In genomic region chr1:109262231-109263010, GRCh38 we compare ENCODE assay signal across 24 cellular contexts. TPM values are rescaled to one million over a fixed set of nuclear protein-coding genes. Genes with fewer than 3 reads are reported as not detected.
DNase-seq lines count a peak whose midpoint lies in the region; ATAC-seq and TF ChIP-seq lines count a peak whose summit lies in the region.
"Had no signal": no experiment of that assay in that cellular context is flagged by ENCODE, and none has a peak within 500 bp of the region (broad histone marks: within the 10 kb centered on the region; RNA-seq: fewer than 3 reads in every experiment).

No MANE protein-coding gene starts in this region.

- no peaks in the 10 kb centered on the region for H3K9me3 ChIP-seq in endodermal cell (ENCODE audit: control insufficient read depth, low read length)
- H3K9me3 ChIP-seq in prostate gland = no peaks in the 10 kb centered on the region
- H3K9me3 ChIP-seq: BE2C, HAP-1, thoracic aorta had no signal

- peaks cover 6% of the 10 kb centered on the region for H3K4me1 Mint-ChIP-seq in activated T-helper 17 cell treated with anti-CD3 and anti-CD28 coated beads, Interleukin-2, amount 50 U/mL, for 72 hours
- peaks cover 5% of the 10 kb centered on the region for H3K4me1 Mint-ChIP-seq in endodermal cell

- no peak overlapping the region for H3K4me3 Mint-ChIP-seq in activated T-helper 17 cell treated with anti-CD3 and anti-CD28 coated beads, Interleukin-2, amount 50 U/mL, for 72 hours
- H3K4me3 Mint-ChIP-seq in endodermal cell = no peak overlapping the region
- H3K4me3 Mint-ChIP-seq: activated CD4-positive, alpha-beta T cell treated with anti-CD3 and anti-CD28 coated beads, Interleukin-2, amount 10 ng/mL, durations not matched to agents 7 days and 5 days; activated naive CD8-positive, alpha-beta T cell treated with anti-CD3 and anti-CD28 coated beads, Interleukin-2, amount 50 U/mL, for 24 hours; activated T-cell treated with anti-CD3 and anti-CD28 coated beads, Interleukin-2, amount 50 U/mL, for 4 hours had no signal

- peak overlapping the region; percentile 87 for H3K27ac Mint-ChIP-seq in activated T-helper 17 cell treated with anti-CD3 and anti-CD28 coated beads, Interleukin-2, amount 50 U/mL, for 72 hours
- no peak overlapping the region for H3K27ac Mint-ChIP-seq in endodermal cell
- H3K27ac Mint-ChIP-seq: activated CD4-positive, alpha-beta T cell treated with anti-CD3 and anti-CD28 coated beads, Interleukin-2, amount 10 ng/mL, durations not matched to agents 7 days and 5 days; activated naive CD8-positive, alpha-beta T cell treated with anti-CD3 and anti-CD28 coated beads, Interleukin-2, amount 50 U/mL, for 24 hours had no signal

- peak overlapping the region; percentile 31 for H3K27ac ChIP-seq in C4-2B
- H3K27ac ChIP-seq in endodermal cell (ENCODE audit: low read depth, low read length) = peak overlapping the region; percentile 32
- H3K27ac ChIP-seq in prostate gland = peak overlapping the region; percentile 51 to 54
- H3K27ac ChIP-seq: thoracic aorta had no signal

- H3K27me3 Mint-ChIP-seq in activated T-helper 17 cell treated with anti-CD3 and anti-CD28 coated beads, Interleukin-2, amount 50 U/mL, for 72 hours = no peaks in the 10 kb centered on the region
- no peaks in the 10 kb centered on the region for H3K27me3 Mint-ChIP-seq in endodermal cell (ENCODE audit: insufficient read depth)
- H3K27me3 Mint-ChIP-seq: activated CD4-positive, alpha-beta T cell treated with anti-CD3 and anti-CD28 coated beads, Interleukin-2, amount 10 ng/mL, durations not matched to agents 7 days and 5 days had no signal

- 93 to 94% methylated on average over 19 to 22 of the region's 22 CpGs for WGBS in endodermal cell (ENCODE audit: insufficient coverage in 1 of 2, insufficient read length in 1 of 2), 2 experiments
- WGBS in prostate gland = 61% methylated on average over 22 of the region's 22 CpGs

- TF ChIP-seq CTCF in C4-2B (conservative IDR thresholded peaks at IDR 0.05) (no peak), endodermal cell (conservative IDR thresholded peaks at IDR 0.05) (no peak), prostate gland (IDR thresholded peaks at IDR 0.05) (no peak)

- peaks cover 4% of the 10 kb centered on the region for H3K36me3 ChIP-seq in endodermal cell (ENCODE audit: control insufficient read depth, insufficient read depth, low read length)
- H3K36me3 ChIP-seq in prostate gland = no peaks in the 10 kb centered on the region
- H3K36me3 ChIP-seq: thoracic aorta had no signal

- no peaks in the 10 kb centered on the region for H3K36me3 Mint-ChIP-seq in activated T-helper 17 cell treated with anti-CD3 and anti-CD28 coated beads, Interleukin-2, amount 50 U/mL, for 72 hours (ENCODE audit: low read depth)
- peaks cover 4% of the 10 kb centered on the region for H3K36me3 Mint-ChIP-seq in endodermal cell (ENCODE audit: low read depth)

- H3K4me3 ChIP-seq in endodermal cell (ENCODE audit: low read length) = no peak overlapping the region
- no peak overlapping the region for H3K4me3 ChIP-seq in prostate gland
- H3K4me3 ChIP-seq: HAP-1, thoracic aorta had no signal

- H3K27me3 ChIP-seq in endodermal cell (ENCODE audit: control insufficient read depth, insufficient read depth, low read length, poor library complexity, severe bottlenecking) = no peaks in the 10 kb centered on the region
- no peaks in the 10 kb centered on the region for H3K27me3 ChIP-seq in prostate gland (replicated peaks; ENCODE audit: insufficient read depth)
- H3K27me3 ChIP-seq: BE2C had no signal

- ATAC-seq in activated T-helper 17 cell treated with anti-CD3 and anti-CD28 coated beads, Interleukin-2, amount 50 U/mL, for 72 hours (replicated peaks) = no peak
- no peak for ATAC-seq in HG03045 (IDR thresholded peaks at IDR 0.05; ENCODE audit: unreplicated experiment)
- ATAC-seq: activated naive CD8-positive, alpha-beta T cell treated with anti-CD3 and anti-CD28 coated beads, Interleukin-2, amount 50 U/mL, for 24 hours had no signal

- intact Hi-C loops in prostate gland (cut with DNase I) = loop anchor here (5.0 kb wide), 1 partner anchor 140 kb away; no protein-coding TSS in a partner anchor

- no peak for TF ChIP-seq POLR2A in prostate gland (IDR thresholded peaks at IDR 0.05)

- H3K9me3 Mint-ChIP-seq in activated T-helper 17 cell treated with anti-CD3 and anti-CD28 coated beads, Interleukin-2, amount 50 U/mL, for 72 hours = no peaks in the 10 kb centered on the region
- H3K9me3 Mint-ChIP-seq in endodermal cell = no peaks in the 10 kb centered on the region
- H3K9me3 Mint-ChIP-seq: activated CD4-positive, alpha-beta T cell treated with anti-CD3 and anti-CD28 coated beads, Interleukin-2, amount 10 ng/mL, durations not matched to agents 7 days and 5 days; activated naive CD8-positive, alpha-beta T cell treated with anti-CD3 and anti-CD28 coated beads, Interleukin-2, amount 50 U/mL, for 24 hours; activated T-cell treated with anti-CD3 and anti-CD28 coated beads, Interleukin-2, amount 50 U/mL, for 4 hours had no signal

- H3K4me1 ChIP-seq in endodermal cell (ENCODE audit: control insufficient read depth, insufficient read depth, low read length) = peaks cover 2% of the 10 kb centered on the region
- H3K4me1 ChIP-seq in prostate gland (replicated peaks) = no peaks in the 10 kb centered on the region
- H3K4me1 ChIP-seq: HAP-1 had no signal

- DNase-seq in endodermal cell (no peak), prostate gland (ENCODE audit: low spot score) (no peak), NCI-H82 treated with DMSO at 0.1 percent for 48 hours (lab: John Stamatoyannopoulos, UW; ENCODE audit: unreplicated experiment) (no peak), D341Med (ENCODE audit: low spot score) (no peak), T-helper 1 cell (no peak)
- DNase-seq: activated CD4-positive, alpha-beta T cell treated with anti-CD3 and anti-CD28 coated beads, Interleukin-2, amount 10 ng/mL, durations not matched to agents 7 days and 5 days; activated naive CD8-positive, alpha-beta T cell treated with anti-CD3 and anti-CD28 coated beads, Interleukin-2, amount 50 U/mL, for 24 hours; activated T-cell treated with anti-CD3 and anti-CD28 coated beads, Interleukin-2, amount 50 U/mL, for 4 hours; BE2C; DMS79; effector CD4-positive, alpha-beta T cell; GF-D8; kidney glomerular epithelial cell; NCI-H1105 treated with DMSO at 0.1 percent for 48 hours; NCI-H2029 treated with DMSO at 0.1 percent for 48 hours; NCI-H2227 treated with DMSO at 0.1 percent for 48 hours; T-helper 9 cell had no signal

- H3K9ac ChIP-seq in endodermal cell (ENCODE audit: extremely low read depth, low read length, poor library complexity, severe bottlenecking) = no peak overlapping the region

RNA-seq across cellular contexts. Expression of gene CELSR2, which starts 13.1 kb away (rescaled TPM):
- total RNA-seq in activated T-helper 17 cell treated with anti-CD3 and anti-CD28 coated beads, Interleukin-2, amount 50 U/mL, for 72 hours = 1 to 10 TPM in 1 of 2 donors, under 1 TPM in 1; 0.77 to 1.3 TPM
- 10 to 100 TPM; 16.1 to 20.2 TPM for total RNA-seq in endodermal cell
- polyA plus RNA-seq in endodermal cell (2013, experiment 1 of 2) = 72.5 TPM
- 63.1 TPM for polyA plus RNA-seq in endodermal cell (2013, experiment 2 of 2)
- 100 to 1,000 TPM in 1 of 2 donors, 10 to 100 TPM in 1; 18.8 to 118 TPM for total RNA-seq in prostate gland

RNA-seq across cellular contexts. Expression of gene PSRC1, which starts 20.5 kb away (rescaled TPM):
- total RNA-seq in activated T-helper 17 cell treated with anti-CD3 and anti-CD28 coated beads, Interleukin-2, amount 50 U/mL, for 72 hours = 10 to 100 TPM; 17.5 to 20.3 TPM
- 10 to 100 TPM; 38.5 to 72.7 TPM for total RNA-seq in endodermal cell
- polyA plus RNA-seq in endodermal cell (2013, experiment 1 of 2) = 91.5 TPM
- polyA plus RNA-seq in endodermal cell (2013, experiment 2 of 2) = 92.2 TPM
- 10 to 100 TPM in 1 of 2 donors, 1 to 10 TPM in 1; 9.1 to 40.0 TPM for total RNA-seq in prostate gland

RNA-seq across cellular contexts. Expression of gene MYBPHL, which starts 44.4 kb away (rescaled TPM):
- total RNA-seq in activated T-helper 17 cell treated with anti-CD3 and anti-CD28 coated beads, Interleukin-2, amount 50 U/mL, for 72 hours = not detected
- not detected for total RNA-seq in endodermal cell
- not detected for polyA plus RNA-seq in endodermal cell (2013, experiment 1 of 2)
- not detected for polyA plus RNA-seq in endodermal cell (2013, experiment 2 of 2)
- not detected for total RNA-seq in prostate gland
- total RNA-seq: activated CD4-positive, alpha-beta T cell treated with anti-CD3 and anti-CD28 coated beads, Interleukin-2, amount 10 ng/mL, durations not matched to agents 7 days and 5 days; activated T-cell treated with anti-CD3 and anti-CD28 coated beads, Interleukin-2, amount 50 U/mL, for 4 hours; epithelial cell of proximal tubule; fibroblast of villous mesenchyme had no signal

RNA-seq across cellular contexts. Expression of gene SARS1, which starts 48.7 kb away (rescaled TPM):
- total RNA-seq in activated T-helper 17 cell treated with anti-CD3 and anti-CD28 coated beads, Interleukin-2, amount 50 U/mL, for 72 hours = 100 to 1,000 TPM; 116 to 168 TPM
- total RNA-seq in endodermal cell (100 to 1,000 TPM; 100 to 101 TPM), prostate gland (100 to 1,000 TPM; 123 to 132 TPM)
- 159 TPM for polyA plus RNA-seq in endodermal cell (2013, experiment 1 of 2)
- 128 TPM for polyA plus RNA-seq in endodermal cell (2013, experiment 2 of 2)

Comparison
In these comparisons a context has a peak if more than half of its experiments do, and no peak if none do; other contexts are left out.
1. RNA of gene CELSR2, which starts 13.1 kb away (total RNA-seq): 18.8 to 118 TPM in prostate gland and 16.1 to 20.2 TPM in endodermal cell; 0.77 to 1.3 TPM in activated T-helper 17 cell treated with anti-CD3 and anti-CD28 coated beads, Interleukin-2, amount 50 U/mL, for 72 hours; every median in the first group is over 4 times any median in the second.
2. Peak in every context shown above with its lines, with median percentiles within 50 percentile points of each other: H3K27ac ChIP-seq.